ENCODE assay signal across 19 cellular contexts in the genomic region with DNA sequence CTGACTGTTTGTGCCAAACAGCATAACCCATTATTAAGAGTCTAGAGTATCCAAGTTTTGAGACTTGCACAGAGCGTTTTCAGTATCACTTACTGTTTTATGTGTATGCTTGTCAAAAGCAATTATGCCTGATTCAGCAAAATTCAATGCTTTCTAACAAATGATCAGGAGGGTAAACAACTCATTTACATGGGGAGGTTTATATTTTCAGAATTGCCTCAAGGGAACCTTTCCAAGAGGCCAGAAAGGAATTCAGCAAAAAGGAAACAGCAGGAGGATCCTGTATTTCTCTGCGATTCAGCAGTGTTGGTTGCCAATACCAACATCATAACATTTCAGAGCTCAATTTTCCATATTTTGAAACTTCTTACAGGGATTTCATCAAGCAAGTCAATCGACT.
DNase-seq lines count a peak whose midpoint lies in the region; ATAC-seq and TF ChIP-seq lines count a peak whose summit lies in the region.
"Had no signal": no experiment of that assay in that cellular context is flagged by ENCODE, and none has a peak within 500 bp of the region (broad histone marks: within the 10 kb centered on the region; RNA-seq: fewer than 3 reads in every experiment).

No MANE protein-coding gene starts in this region.

- TF ChIP-seq CTCF in MCF 10A (IDR thresholded peaks at IDR 0.05; ENCODE audit: unreplicated experiment): no peak
- no peak for TF ChIP-seq CTCF in mammary epithelial cell (conservative IDR thresholded peaks at IDR 0.05 in 1 of 2, IDR thresholded peaks at IDR 0.05 in 1 of 2; ENCODE audit: extremely low read depth in 1 of 2, insufficient read depth in 1 of 2, low read depth in 1 of 2, low read length in 2 of 2)
- TF ChIP-seq CTCF in choroid plexus epithelial cell (conservative IDR thresholded peaks at IDR 0.05; ENCODE audit: low read depth, low read length): no peak
- no peak for TF ChIP-seq CTCF in suprapubic skin (IDR thresholded peaks at IDR 0.05)

- TF ChIP-seq POLR2A in suprapubic skin (IDR thresholded peaks at IDR 0.05): no peak

- no peak overlapping the region for H3K4me2 ChIP-seq in mammary epithelial cell (ENCODE audit: insufficient read depth, low read depth, low read length)
- H3K4me2 ChIP-seq: hepatocyte, neural progenitor cell had no signal

- H3K79me2 ChIP-seq in mammary epithelial cell (ENCODE audit: insufficient read depth, low read length): no peaks in the 10 kb centered on the region
- H3K79me2 ChIP-seq: hepatocyte had no signal

- H3K4me1 ChIP-seq in mammary epithelial cell (ENCODE audit: insufficient read depth, low read length): peaks cover 4% of the 10 kb centered on the region
- H3K4me1 ChIP-seq in suprapubic skin: peaks cover 11% of the 10 kb centered on the region
- H3K4me1 ChIP-seq: neural progenitor cell had no signal

- dilution Hi-C loops in mammary epithelial cell (cut with HindIII; ENCODE audit: low sequenced_read_pairs): no loop called here

- peaks cover 14% of the 10 kb centered on the region for H3K4me1 Mint-ChIP-seq in MCF 10A (ENCODE audit: insufficient read depth, unreplicated experiment)
- no peaks in the 10 kb centered on the region for H3K4me1 Mint-ChIP-seq in activated CD8-positive, alpha-beta memory T cell treated with anti-CD3 and anti-CD28 coated beads, Interleukin-2, amount 10 ng/mL, durations not matched to agents 7 days and 5 days
- H3K4me1 Mint-ChIP-seq: activated CD4-positive, alpha-beta T cell treated with anti-CD3 and anti-CD28 coated beads, Interleukin-2, amount 10 ng/mL, durations not matched to agents 7 days and 5 days; neural progenitor cell had no signal

- H3K27me3 ChIP-seq in mammary epithelial cell (ENCODE audit: insufficient read depth, low read length) (no peaks in the 10 kb centered on the region), suprapubic skin (no peaks in the 10 kb centered on the region)
- H3K27me3 ChIP-seq: ascending aorta, hepatocyte, neural progenitor cell, testis had no signal

- H3K36me3 ChIP-seq in mammary epithelial cell (ENCODE audit: insufficient read depth, low read length) (no peaks in the 10 kb centered on the region), suprapubic skin (no peaks in the 10 kb centered on the region)
- H3K36me3 ChIP-seq: ascending aorta, neural progenitor cell had no signal

- H3K27ac ChIP-seq in mammary epithelial cell (ENCODE audit: insufficient read depth, low read depth, low read length): no peak overlapping the region
- peak overlapping the region; percentile 19 for H3K27ac ChIP-seq in suprapubic skin
- H3K27ac ChIP-seq: 22Rv1, ascending aorta, hepatocyte, neural progenitor cell, testis had no signal

- H3K9me3 ChIP-seq in mammary epithelial cell (replicated peaks; ENCODE audit: insufficient read depth, low read length) (no peaks in the 10 kb centered on the region), suprapubic skin (no peaks in the 10 kb centered on the region)
- H3K9me3 ChIP-seq: testis had no signal

- H3K27ac Mint-ChIP-seq in MCF 10A (ENCODE audit: low read depth, unreplicated experiment): no peak overlapping the region
- H3K27ac Mint-ChIP-seq in activated CD8-positive, alpha-beta memory T cell treated with anti-CD3 and anti-CD28 coated beads, Interleukin-2, amount 10 ng/mL, durations not matched to agents 7 days and 5 days: no peak overlapping the region
- H3K27ac Mint-ChIP-seq: activated CD4-positive, alpha-beta T cell treated with anti-CD3 and anti-CD28 coated beads, Interleukin-2, amount 10 ng/mL, durations not matched to agents 7 days and 5 days; neural progenitor cell; T-helper 2 cell treated with Interferon-gamma antibody and Interleukin-4, amounts not matched to agents 5 μg/mL and 100 μg/mL, for 36 hours had no signal

- intact Hi-C loops in MCF 10A (cut with micrococcal nuclease): no loop called here
- intact Hi-C loops in mammary epithelial cell (cut with micrococcal nuclease): no loop called here

- no peak overlapping the region for H3K4me3 ChIP-seq in mammary epithelial cell (replicated peaks in 1 of 3; ENCODE audit: insufficient read depth in 1 of 3, low read depth in 2 of 3, low read length in 3 of 3)
- no peak overlapping the region for H3K4me3 ChIP-seq in choroid plexus epithelial cell (ENCODE audit: low read depth, low read length)
- H3K4me3 ChIP-seq in suprapubic skin: no peak overlapping the region
- H3K4me3 ChIP-seq: ascending aorta, hepatocyte, neural progenitor cell, testis had no signal

- 80% methylated on average over 3 of the region's 3 CpGs for WGBS in mammary epithelial cell (ENCODE audit: low coverage, missing lambda C conversion rate)
- WGBS in suprapubic skin: 22% methylated on average over 3 of the region's 3 CpGs

- H2AFZ ChIP-seq in mammary epithelial cell (ENCODE audit: low read depth, low read length): no peak overlapping the region
- H2AFZ ChIP-seq: hepatocyte, neural progenitor cell had no signal

- H3K9me3 Mint-ChIP-seq in MCF 10A (ENCODE audit: unreplicated experiment): peaks cover 8% of the 10 kb centered on the region
- no peaks in the 10 kb centered on the region for H3K9me3 Mint-ChIP-seq in activated CD8-positive, alpha-beta memory T cell treated with anti-CD3 and anti-CD28 coated beads, Interleukin-2, amount 10 ng/mL, durations not matched to agents 7 days and 5 days (ENCODE audit: low read depth)

- DNase-seq in MCF 10A (ENCODE audit: unreplicated experiment): peak; percentile 13
- no peak for DNase-seq in mammary epithelial cell
- DNase-seq in choroid plexus epithelial cell (ENCODE audit: low read depth): peak; percentile 88
- peak; percentile 38 for DNase-seq in hepatic stellate cell (ENCODE audit: low spot score)
- no peak for DNase-seq in suprapubic skin (ENCODE audit: low spot score in 2 of 2)
- no peak for DNase-seq in putamen (ENCODE audit: low spot score)
- DNase-seq in NCI-H510A (lab: John Stamatoyannopoulos, UW): no peak
- DNase-seq in activated CD8-positive, alpha-beta memory T cell treated with anti-CD3 and anti-CD28 coated beads, Interleukin-2, amount 10 ng/mL, durations not matched to agents 7 days and 5 days: no peak
- DNase-seq: activated CD4-positive, alpha-beta T cell treated with anti-CD3 and anti-CD28 coated beads, Interleukin-2, amount 10 ng/mL, durations not matched to agents 7 days and 5 days; COR-L47; NCI-H1092 treated with DMSO at 0.1 percent for 48 hours; NCI-H524 treated with DMSO at 0.1 percent for 48 hours; stimulated activated CD4-positive, alpha-beta T cell treated with anti-CD3 and anti-CD28 coated beads, Interleukin-12 subunit alpha, Interleukin-12 subunit beta, amount 100 ng/mL, for 4 hours; testis had no signal

- H4K20me1 ChIP-seq in mammary epithelial cell (ENCODE audit: insufficient read depth, low read length): no peaks in the 10 kb centered on the region

- no peak for ATAC-seq in activated CD8-positive, alpha-beta memory T cell treated with anti-CD3 and anti-CD28 coated beads, Interleukin-2, amount 10 ng/mL, durations not matched to agents 7 days and 5 days

- no TSS peak for BruUV-seq in MCF 10A (replicated peaks; lab: Mats Ljungman, UMichigan)
- no TSS peak for BruUV-seq in mammary epithelial cell (replicated peaks; lab: Mats Ljungman, UMichigan)

- no peaks in the 10 kb centered on the region for H3K36me3 Mint-ChIP-seq in MCF 10A (ENCODE audit: insufficient read depth, unreplicated experiment)
- H3K36me3 Mint-ChIP-seq in activated CD8-positive, alpha-beta memory T cell treated with anti-CD3 and anti-CD28 coated beads, Interleukin-2, amount 10 ng/mL, durations not matched to agents 7 days and 5 days: no peaks in the 10 kb centered on the region

- H3K4me3 Mint-ChIP-seq in MCF 10A (ENCODE audit: unreplicated experiment): no peak overlapping the region
- H3K4me3 Mint-ChIP-seq in activated CD8-positive, alpha-beta memory T cell treated with anti-CD3 and anti-CD28 coated beads, Interleukin-2, amount 10 ng/mL, durations not matched to agents 7 days and 5 days: no peak overlapping the region
- H3K4me3 Mint-ChIP-seq: activated CD4-positive, alpha-beta T cell treated with anti-CD3 and anti-CD28 coated beads, Interleukin-2, amount 10 ng/mL, durations not matched to agents 7 days and 5 days; neural progenitor cell; T-helper 2 cell treated with Interferon-gamma antibody and Interleukin-4, amounts not matched to agents 5 μg/mL and 100 μg/mL, for 36 hours had no signal

- no peaks in the 10 kb centered on the region for H3K27me3 Mint-ChIP-seq in MCF 10A (ENCODE audit: insufficient read depth, unreplicated experiment)
- peaks cover 17% of the 10 kb centered on the region for H3K27me3 Mint-ChIP-seq in activated CD8-positive, alpha-beta memory T cell treated with anti-CD3 and anti-CD28 coated beads, Interleukin-2, amount 10 ng/mL, durations not matched to agents 7 days and 5 days

- POLR2A ChIA-PET in MCF 10A (lab: Yijun Ruan, JAX): no interaction called here

- CTCF ChIA-PET in MCF 10A (lab: Yijun Ruan, JAX) (interaction anchor here (1.5 to 1.8 kb wide), 2 partner anchors 118 to 122 kb away, joined by 4 to 6 read pairs; no protein-coding TSS in a partner anchor), mammary epithelial cell (lab: Charles Lee; ENCODE audit: low non-redundant PET) (no interaction called here)
- CTCF ChIA-PET in activated CD8-positive, alpha-beta memory T cell treated with anti-CD3 and anti-CD28 coated beads, Interleukin-2, amount 10 ng/mL, durations not matched to agents 7 days and 5 days (lab: Charles Lee): no interaction called here

- in situ Hi-C loops in mammary epithelial cell (cut with MboI; ENCODE audit: low sequenced_read_pairs in 2 of 2): no loop called here

- TF ChIP-seq EP300 in suprapubic skin (IDR thresholded peaks at IDR 0.05): no peak

- H3K9ac ChIP-seq in mammary epithelial cell (ENCODE audit: insufficient read depth, low read length): no peak overlapping the region
- H3K9ac ChIP-seq: neural progenitor cell had no signal

Comparison
In these comparisons a context has a peak if more than half of its experiments do, and no peak if none do; other contexts are left out.
1. DNase-seq: peak in MCF 10A (single experiment), choroid plexus epithelial cell (single experiment) and hepatic stellate cell (single experiment); none in mammary epithelial cell (single experiment), suprapubic skin (0 of 2), putamen (single experiment), NCI-H510A (single experiment) and activated CD8-positive, alpha-beta memory T cell treated with anti-CD3 and anti-CD28 coated beads, Interleukin-2, amount 10 ng/mL, durations not matched to agents 7 days and 5 days (single experiment).